In the genomic region with DNA sequence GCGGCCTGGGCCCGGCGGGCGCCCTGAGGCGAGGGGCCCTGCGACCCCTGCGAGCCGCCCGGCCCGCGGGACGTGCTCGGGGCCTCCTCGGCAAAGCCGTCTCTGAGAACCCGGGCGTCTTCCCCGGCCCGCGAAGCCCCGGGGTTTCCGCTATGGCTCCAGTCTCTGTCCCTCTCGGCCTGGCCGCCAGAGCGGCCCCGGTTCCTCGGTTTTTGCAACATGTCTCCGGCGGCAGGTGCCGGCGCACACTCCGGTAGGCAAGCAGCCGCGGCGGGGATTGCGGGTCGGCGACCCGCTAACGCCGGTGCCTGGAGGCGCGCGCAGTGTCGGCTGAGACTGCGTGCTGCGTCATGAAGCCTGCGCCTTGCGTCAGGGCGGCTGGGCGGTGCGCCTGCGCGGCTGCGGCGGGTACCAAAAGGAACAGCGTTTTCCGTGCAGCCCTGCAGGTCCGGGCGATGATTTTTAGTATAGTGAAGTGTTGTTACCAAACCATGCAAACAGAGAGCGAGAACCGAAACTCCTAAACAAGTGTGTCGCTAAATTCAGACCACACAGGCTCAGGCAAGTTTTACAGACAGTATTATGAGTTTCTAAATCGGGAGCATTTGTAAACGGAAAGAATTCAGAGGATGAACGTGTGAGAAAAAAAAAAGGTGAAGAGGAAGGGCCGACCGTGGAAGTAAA, we compare ENCODE assay signal across 8 cellular contexts. TPM values are rescaled to one million over a fixed set of nuclear protein-coding genes. Genes with fewer than 3 reads are reported as not detected.
A peak's percentile ranks its signal among the peaks of the same experiment; 100 is the strongest.
DNase-seq lines count a peak whose midpoint lies in the region.

NSMCE3 (minus strand) TSS at position 338 of the 684 bp plus-strand sequence; CDS start at position 221, 117 bp downstream.

- H3K4me3 ChIP-seq in HAP-1, result peak within 1 kb of the TSS; percentile 81
- peak within 1 kb of the TSS; percentile 69 for H3K4me3 ChIP-seq in MG63

- no peaks in the 10 kb centered on the region for H3K27me3 ChIP-seq in HAP-1 (ENCODE audit: low read depth)
- no peaks in the 10 kb centered on the region for H3K27me3 ChIP-seq in MG63

- peak; percentile 90 for DNase-seq in G401 (ENCODE audit: low spot score)
- peak; percentile 79 to 89 for DNase-seq in HAP-1 (ENCODE audit: low spot score in 2 of 2)
- DNase-seq in MG63, result peak; percentile 88
- DNase-seq in SIG-M5 treated with dmso at 0.1 percent for 504 hours (lab: John Stamatoyannopoulos, UW; ENCODE audit: unreplicated experiment), result peak; percentile 90
- peak; percentile 93 for DNase-seq in activated naive CD4-positive, alpha-beta T cell treated with Interleukin-2 at 50 U/mL for 16 hours
- DNase-seq in germinal center (ENCODE audit: low spot score), result peak; percentile 90
- peak; percentile 40 for DNase-seq in non-pigmented ciliary epithelial cell (ENCODE audit: low read depth)
- peak; percentile 92 for DNase-seq in superior temporal gyrus (ENCODE audit: extremely low spot score)

- in situ Hi-C loops in G401 (cut with HindIII; ENCODE audit: low sequenced_read_pairs), result no loop called here
- in situ Hi-C loops in HAP-1 (cut with MboI; ENCODE audit: low sequenced_read_pairs), result no loop called here

- H3K36me3 ChIP-seq in HAP-1 (replicated peaks), result no peaks in the 10 kb centered on the region
- no peaks in the 10 kb centered on the region; the same call in 1 of the 2 replicates for H3K36me3 ChIP-seq in MG63

- peaks cover 7% of the 10 kb centered on the region for H3K4me1 ChIP-seq in HAP-1

- H3K9me3 ChIP-seq in HAP-1 (no peaks in the 10 kb centered on the region), MG63 (no peaks in the 10 kb centered on the region)

RNA-seq across cellular contexts. Expression of gene NSMCE3, which starts in this region (rescaled TPM):
- 10.0 and 15.1 TPM in 2 replicates for total RNA-seq in G401 (2014; rRNA removed; shearing (Covaris generic))
- 5.6 and 9.0 TPM in 2 replicates for total RNA-seq in MG63 (2014; rRNA removed; shearing (Covaris generic); ENCODE audit: low replicate concordance)

Comparison
In these comparisons a context has a peak if more than half of its experiments do, and no peak if none do; other contexts are left out.
1. Peak in every context shown above with its lines: DNase-seq and H3K4me3 ChIP-seq.
2. DNase-seq: peak in every context shown above with its lines; median percentile 93 in activated naive CD4-positive, alpha-beta T cell treated with Interleukin-2 at 50 U/mL for 16 hours; 92 in superior temporal gyrus; 90 in G401; 90 in SIG-M5 treated with dmso at 0.1 percent for 504 hours; 90 in germinal center; 88 in MG63; 84 in HAP-1; 40 in non-pigmented ciliary epithelial cell.